ENCODE assay signal across 8 cellular contexts in the genomic region with DNA sequence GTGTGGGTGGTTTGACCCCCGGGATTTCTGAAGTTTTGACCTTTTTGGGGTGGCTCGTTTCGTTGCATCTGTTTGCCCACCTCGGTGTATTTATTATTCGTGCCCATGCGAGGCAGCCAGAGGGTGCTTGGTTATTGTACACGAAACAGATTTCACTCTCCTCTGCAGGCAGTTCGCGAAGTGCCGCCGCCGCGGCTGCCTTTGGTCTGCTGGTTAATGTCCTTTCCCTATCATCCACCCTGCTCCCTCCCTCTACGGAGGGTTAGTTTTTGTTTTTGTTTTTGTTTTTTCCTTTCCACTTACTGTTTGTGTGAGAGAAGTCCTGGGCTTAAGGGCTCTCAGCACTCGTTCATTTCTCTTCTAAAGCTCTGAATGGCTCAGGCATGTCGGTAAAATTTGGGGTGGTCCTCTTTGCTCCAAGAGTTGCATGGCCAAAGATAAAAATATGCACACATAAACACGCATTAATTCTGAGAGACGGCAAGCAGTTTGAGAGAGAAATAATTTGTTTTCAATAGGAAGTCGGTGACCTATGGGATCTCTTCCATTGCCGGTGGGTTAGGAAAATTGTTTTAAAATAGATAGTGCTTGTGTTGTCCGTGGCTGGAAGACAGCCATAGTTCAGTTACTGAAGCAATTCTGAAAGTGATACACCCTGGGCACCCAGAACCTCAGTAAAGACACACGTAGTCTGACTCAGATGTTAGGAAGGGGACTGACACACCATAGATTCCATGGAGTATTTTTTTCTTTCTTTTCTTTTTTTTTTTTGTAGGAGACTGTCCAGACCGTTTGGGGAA. TPM values are rescaled to one million over a fixed set of nuclear protein-coding genes. Genes with fewer than 3 reads are reported as not detected.
A peak's percentile ranks its signal among the peaks of the same experiment; 100 is the strongest.
DNase-seq lines count a peak whose midpoint lies in the region; ATAC-seq and TF ChIP-seq lines count a peak whose summit lies in the region.

No MANE protein-coding gene starts in this region.

- in situ Hi-C loops in transverse colon (cut with MboI; ENCODE audit: low pct_ligation_motif_present in 1 of 4, low pct_unique_long_range_greater_than_20kb in 1 of 4, low sequenced_read_pairs in 3 of 4), result loop anchor here in 2 of 4 donors (25.0 kb wide), 2 partner anchors 174 to 274 kb away; no protein-coding TSS in a partner anchor

- H3K9me3 Mint-ChIP-seq in Caco-2 (ENCODE audit: unreplicated experiment), result no peaks in the 10 kb centered on the region

- H3K27ac Mint-ChIP-seq in Caco-2 (ENCODE audit: unreplicated experiment), result no peak overlapping the region

- TF ChIP-seq POLR2A in erythroblast (IDR thresholded peaks at IDR 0.05; ENCODE audit: low read length), result no peak
- no peak for TF ChIP-seq POLR2A in transverse colon (IDR thresholded peaks at IDR 0.05)

- H3K27me3 Mint-ChIP-seq in Caco-2 (ENCODE audit: insufficient read depth, unreplicated experiment), result peaks cover 42% of the 10 kb centered on the region

- peaks cover 7% of the 10 kb centered on the region for H3K4me1 Mint-ChIP-seq in Caco-2 (ENCODE audit: low read depth, unreplicated experiment)

- ATAC-seq in mucosa of descending colon, result peak; percentile 21
- no peak for ATAC-seq in HG02981 (IDR thresholded peaks at IDR 0.05; ENCODE audit: unreplicated experiment)

- DNase-seq in Caco-2, result no peak
- peak; percentile 23 for DNase-seq in HuH-7 (ENCODE audit: low spot score)
- peak; percentile 25 for DNase-seq in WERI-Rb-1
- peak; percentile 54 for DNase-seq in erythroblast (lab: John Stamatoyannopoulos, UW)
- peak; percentile 58 to 69 (median 62) for DNase-seq in mucosa of descending colon
- DNase-seq in transverse colon, result peak; percentile 53
- no peak for DNase-seq in NCI-H1436 (lab: John Stamatoyannopoulos, UW)

- peaks cover 4% of the 10 kb centered on the region; the same call in 1 of the 2 replicates for H3K4me1 ChIP-seq in Caco-2
- H3K4me1 ChIP-seq in mucosa of descending colon (ENCODE audit: low read depth), result peaks cover 11% of the 10 kb centered on the region
- H3K4me1 ChIP-seq in transverse colon, result peaks cover 3 to 33% (median 11%) of the 10 kb centered on the region in 4 donors

- BruUV-seq in Caco-2 (replicated peaks; lab: Mats Ljungman, UMichigan), result no TSS peak

- CTCF ChIA-PET in Caco-2 (lab: Charles Lee), result interaction anchor here (0.6 to 0.9 kb wide), 3 partner anchors 72 to 435 kb away, joined by 3 to 5 read pairs (median 3); no protein-coding TSS in a partner anchor

- TF ChIP-seq EP300 in transverse colon (IDR thresholded peaks at IDR 0.05; ENCODE audit: low read depth), result no peak

- intact Hi-C loops in Caco-2 (cut with micrococcal nuclease; ENCODE audit: unreplicated experiment) (no loop called here), mucosa of descending colon (cut with DNase I, micrococcal nuclease) (no loop called here), transverse colon (cut with DNase I; ENCODE audit: low total_unique reads) (loop anchor here (5.0 to 10.0 kb wide), 2 partner anchors 177 to 274 kb away; no protein-coding TSS in a partner anchor)

- POLR2A ChIA-PET in Caco-2 (lab: Charles Lee), result no interaction called here

- no peak overlapping the region for H3K27ac ChIP-seq in WERI-Rb-1
- H3K27ac ChIP-seq in transverse colon, result peak overlapping the region; percentile 86 to 94 (median 90)

- WGBS in transverse colon (ENCODE audit: low coverage in 1 of 2), 2 donors, result 0 to 1% methylated on average over 14 to 23 of the region's 23 CpGs

- H3K4me3 ChIP-seq in Caco-2 (ENCODE audit: low read depth, low read length), result peak overlapping the region; percentile 8; the same call in 1 of the 2 replicates
- H3K4me3 ChIP-seq in WERI-Rb-1 (ENCODE audit: low read depth, low read length), result peak overlapping the region; percentile 61
- peak overlapping the region; percentile 82 for H3K4me3 ChIP-seq in mucosa of descending colon
- H3K4me3 ChIP-seq in transverse colon, result peak overlapping the region; percentile 67 to 93 (median 84)

- TF ChIP-seq CTCF in Caco-2 (IDR thresholded peaks at IDR 0.05; ENCODE audit: insufficient read depth in 1 of 2, low read depth in 1 of 2, low read length in 1 of 2, severe bottlenecking in 1 of 2, unreplicated experiment in 1 of 2) (no peak), WERI-Rb-1 (IDR thresholded peaks at IDR 0.05; ENCODE audit: low read depth, low read length) (no peak), mucosa of descending colon (IDR thresholded peaks at IDR 0.05) (no peak), transverse colon (IDR thresholded peaks at IDR 0.05) (peak in 2 of 5 experiments; percentile 3 to 7)

- H3K36me3 ChIP-seq in Caco-2 (ENCODE audit: control insufficient read depth, insufficient read depth, low read length) (no peaks in the 10 kb centered on the region), WERI-Rb-1 (no peaks in the 10 kb centered on the region), mucosa of descending colon (ENCODE audit: low read depth) (no peaks in the 10 kb centered on the region), transverse colon (no peaks in the 10 kb centered on the region)

- H3K4me3 Mint-ChIP-seq in Caco-2 (ENCODE audit: unreplicated experiment), result peak overlapping the region; percentile 76

- peaks cover 6% of the 10 kb centered on the region for H3K36me3 Mint-ChIP-seq in Caco-2 (ENCODE audit: insufficient read depth, unreplicated experiment)

- H3K9me3 ChIP-seq in Caco-2, result no peaks in the 10 kb centered on the region
- H3K9me3 ChIP-seq in WERI-Rb-1 (ENCODE audit: severe bottlenecking), result no peaks in the 10 kb centered on the region
- H3K9me3 ChIP-seq in mucosa of descending colon, result no peaks in the 10 kb centered on the region
- H3K9me3 ChIP-seq in transverse colon, result no peaks in the 10 kb centered on the region

- no peaks in the 10 kb centered on the region; the same call in 1 of the 2 replicates for H3K27me3 ChIP-seq in Caco-2 (replicated peaks; ENCODE audit: control insufficient read depth, insufficient read depth, low read length)
- H3K27me3 ChIP-seq in WERI-Rb-1 (ENCODE audit: insufficient read depth, low read depth, severe bottlenecking), result no peaks in the 10 kb centered on the region
- no peaks in the 10 kb centered on the region for H3K27me3 ChIP-seq in transverse colon

RNA-seq across cellular contexts. Expression of gene C1orf21, which starts 1.2 kb away (rescaled TPM):
- total RNA-seq in Caco-2 (2022) (0.82 and 1.3 TPM in 2 replicates), mucosa of descending colon (100 to 1,000 TPM in 1 of 3 donors, 10 to 100 TPM in 2; 70.9 to 109 (median 96.8) TPM), transverse colon (10 to 100 TPM; 38.4 to 70.0 (median 62.4) TPM)

Comparison
In these comparisons a context has a peak if more than half of its experiments do, and no peak if none do; other contexts are left out.
1. DNase-seq: peak in HuH-7 (single experiment), WERI-Rb-1 (single experiment), erythroblast (2 of 2), mucosa of descending colon (3 of 3) and transverse colon (single experiment); none in Caco-2 (0 of 2) and NCI-H1436 (single experiment).
2. H3K4me3 ChIP-seq: peak in every context shown above with its lines; median percentile 84 in transverse colon; 82 in mucosa of descending colon; 61 in WERI-Rb-1; 8 in Caco-2.
3. RNA of gene C1orf21, which starts 1.2 kb away (total RNA-seq): 70.9 to 109 TPM in mucosa of descending colon and 38.4 to 70.0 TPM in transverse colon; 0.82 to 1.3 TPM in Caco-2; every median in the first group is over 10 times any median in the second.